8 cellular contexts compared by ENCODE assay signal in the genomic region with DNA sequence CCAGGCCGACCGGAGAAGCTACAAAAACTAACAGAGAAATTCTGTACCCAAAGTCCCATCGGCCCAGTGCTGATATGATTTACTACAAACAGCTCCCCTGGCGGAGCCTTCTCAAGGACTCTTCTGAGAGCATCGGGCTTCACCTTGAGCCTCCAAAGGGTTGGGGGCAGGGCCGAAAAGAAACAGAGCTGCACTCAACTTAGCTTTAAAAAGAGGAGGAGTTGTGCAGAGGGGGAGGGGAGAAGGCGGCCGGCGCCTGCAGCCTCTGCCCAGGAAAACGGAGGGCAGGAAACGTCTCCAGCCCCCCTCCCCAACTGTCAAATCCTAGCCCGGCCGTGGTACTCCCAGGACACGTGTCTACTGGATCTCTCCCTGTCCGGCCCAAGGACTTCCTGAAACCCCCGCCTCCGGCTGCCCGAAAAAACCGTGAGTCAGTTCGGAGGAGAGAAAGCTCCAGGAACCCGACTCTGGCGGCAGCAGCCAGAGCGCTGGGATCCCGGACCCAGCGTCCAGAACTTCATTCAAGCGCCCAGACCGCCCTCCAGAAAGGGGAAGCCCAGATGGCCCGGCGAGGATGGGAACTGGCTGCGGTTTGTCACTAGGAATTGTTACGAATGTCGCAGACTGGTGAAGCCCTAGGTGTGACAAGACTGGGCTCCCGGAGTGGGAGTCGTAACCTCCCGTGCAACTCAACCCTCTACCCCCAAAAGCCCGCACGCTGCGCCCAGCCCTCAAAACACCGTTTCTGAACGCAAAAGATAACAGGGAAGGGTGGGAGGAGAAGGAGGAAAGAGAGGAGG. TPM values are rescaled to one million over a fixed set of nuclear protein-coding genes. Genes with fewer than 3 reads are reported as not detected.
DNase-seq lines count a peak whose midpoint lies in the region; ATAC-seq, FAIRE-seq and TF ChIP-seq lines count a peak whose summit lies in the region.

No MANE protein-coding gene starts in this region.

- TF ChIP-seq CTCF in colonic mucosa (IDR thresholded peaks at IDR 0.05) (no peak), kidney (IDR thresholded peaks at IDR 0.05; ENCODE audit: borderline replicate concordance, extremely low read depth, insufficient read depth) (peak; percentile 22), spleen (IDR thresholded peaks at IDR 0.05 in 8 of 11, conservative IDR thresholded peaks at IDR 0.05 in 3 of 11) (peak in 1 of 11 experiments; percentile 8)

- H3K4me3 ChIP-seq in colonic mucosa (peak overlapping the region; percentile 41), kidney (ENCODE audit: low read length in 2 of 2) (peak overlapping the region; percentile 76 to 79), spleen (peak overlapping the region; percentile 27 to 68 (median 41))

- no peak for FAIRE-seq in kidney (lab: Jason Lieb, UNC)

- H3K9ac ChIP-seq in colonic mucosa (ENCODE audit: low read depth in 2 of 2, low read length in 2 of 2) = peak overlapping the region in 1 of 2 donors; percentile 3
- peak overlapping the region; percentile 7 to 64 for H3K9ac ChIP-seq in kidney (ENCODE audit: low read length in 2 of 2)

- no peak for TF ChIP-seq POLR2A in spleen (IDR thresholded peaks at IDR 0.05)

- 2 to 3% (median 2%) methylated on average over 33 to 40 of the region's 40 CpGs for WGBS in spleen, 5 donors

- H3K9me3 ChIP-seq in colonic mucosa = no peaks in the 10 kb centered on the region
- H3K9me3 ChIP-seq in kidney (ENCODE audit: control insufficient read depth in 1 of 2, low read length in 2 of 2) = no peaks in the 10 kb centered on the region
- H3K9me3 ChIP-seq in spleen = no peaks in the 10 kb centered on the region

- peak overlapping the region; percentile 55 for H3K27ac ChIP-seq in colonic mucosa
- H3K27ac ChIP-seq in kidney (ENCODE audit: low read depth in 2 of 2, low read length in 2 of 2) = peak overlapping the region; percentile 20 to 59
- peak overlapping the region in 6 of 8 donors; percentile 26 to 68 (median 45) for H3K27ac ChIP-seq in spleen

- peaks cover 9% of the 10 kb centered on the region for H3K27me3 ChIP-seq in colonic mucosa
- H3K27me3 ChIP-seq in spleen (replicated peaks in 1 of 7) = peaks cover 0 to 40% (median 8%) of the 10 kb centered on the region in 7 donors

- intact Hi-C loops in colonic mucosa (cut with DNase I) (no loop called here), kidney (cut with DNase I) (no loop called here), spleen (cut with DNase I; ENCODE audit: low total_unique reads) (no loop called here)

- no peak for DNase-seq in activated CD4-positive, CD25-positive, alpha-beta regulatory T cell (lab: John Stamatoyannopoulos, UW)
- DNase-seq in RPMI8226 (peak; percentile 70), colonic mucosa (peak; percentile 30), kidney (peak; percentile 87), spleen (peak; percentile 84), middle frontal gyrus (ENCODE audit: extremely low spot score, low spot score) (no peak)

- no peaks in the 10 kb centered on the region for H3K36me3 ChIP-seq in colonic mucosa
- no peaks in the 10 kb centered on the region for H3K36me3 ChIP-seq in kidney (ENCODE audit: control insufficient read depth in 1 of 2, insufficient read depth in 2 of 2, low read length in 2 of 2)
- H3K36me3 ChIP-seq in spleen = no peaks in the 10 kb centered on the region

- peak; percentile 38 to 50 for ATAC-seq in activated CD4-positive, CD25-positive, alpha-beta regulatory T cell treated with anti-CD3 and anti-CD28 coated beads, Interleukin-2, amount 50 U/mL, for 24 hours
- ATAC-seq in HG02884 (IDR thresholded peaks at IDR 0.05; ENCODE audit: unreplicated experiment) = peak; percentile 49

- no peaks in the 10 kb centered on the region for H3K4me1 ChIP-seq in colonic mucosa
- H3K4me1 ChIP-seq in kidney (ENCODE audit: control insufficient read depth in 1 of 2, insufficient read depth in 1 of 2, low read depth in 1 of 2, low read length in 2 of 2) = no peaks in the 10 kb centered on the region
- peaks cover 3 to 38% (median 27%) of the 10 kb centered on the region in 6 donors for H3K4me1 ChIP-seq in spleen

RNA-seq across cellular contexts. Expression of gene ADAMTS3, which starts 1.0 kb away (rescaled TPM):
- total RNA-seq in colonic mucosa = under 1 TPM; 0.15 to 0.29 TPM
- total RNA-seq in kidney = 4.2 TPM
- 0.56 TPM for polyA plus RNA-seq in kidney (ENCODE audit: insufficient read depth, low read depth, low replicate concordance)
- total RNA-seq in spleen = 1 to 10 TPM in 4 of 7 donors, under 1 TPM in 3; 0.51 to 2.6 (median 1.2) TPM
- polyA plus RNA-seq in spleen = under 1 TPM; 0.15 to 0.20 (median 0.16) TPM

Comparison
In these comparisons a context has a peak if more than half of its experiments do, and no peak if none do; other contexts are left out.
1. DNase-seq: peak in RPMI8226 (single experiment), colonic mucosa (single experiment), kidney (single experiment) and spleen (single experiment); none in activated CD4-positive, CD25-positive, alpha-beta regulatory T cell (0 of 4) and middle frontal gyrus (single experiment).
2. Peak in every context shown above with its lines, with median percentiles within 50 percentile points of each other: H3K27ac ChIP-seq and H3K4me3 ChIP-seq.